1 cellular context compared by ENCODE assay signal in the genomic region with DNA sequence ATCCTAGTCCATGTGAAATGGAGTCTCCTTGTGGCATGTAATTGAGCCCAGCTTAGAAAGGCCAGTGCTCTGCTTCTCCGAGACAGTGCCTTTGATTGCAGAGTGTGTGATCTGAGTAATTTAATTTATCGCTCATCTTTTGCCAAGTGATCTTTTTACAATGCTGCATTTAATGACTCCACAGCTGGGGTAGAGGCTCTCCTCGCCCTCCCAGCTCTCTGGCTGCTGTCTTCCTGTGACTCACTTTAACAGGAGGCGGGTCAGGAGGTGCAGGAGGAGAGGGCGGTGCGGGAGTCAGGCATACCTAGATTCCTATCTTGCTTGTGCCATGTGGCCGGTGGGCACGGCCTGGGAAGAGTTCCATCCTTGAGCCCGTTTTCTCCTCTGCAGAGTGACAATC.
TF ChIP-seq lines count a peak whose summit lies in the region.

No MANE protein-coding gene starts in this region.

TF ChIP-seq in HEK293, 187 proteins besides CTCF, POLR2A, EP300 and RAD21 (continued from another document):
- TF ChIP-seq ZNF223 (tag by site-specific recombination; IDR thresholded peaks at IDR 0.05) (no peak), ZNF23 (tag by site-specific recombination; IDR thresholded peaks at IDR 0.05; ENCODE audit: borderline replicate concordance) (no peak), SP7 (tag by site-specific recombination; IDR thresholded peaks at IDR 0.05) (peak; percentile 79), SCRT2 (tag by site-specific recombination; IDR thresholded peaks at IDR 0.05) (no peak), ZNF596 (tag by site-specific recombination; IDR thresholded peaks at IDR 0.05) (no peak), BCL11A (tag by site-specific recombination; IDR thresholded peaks at IDR 0.05; ENCODE audit: low read depth) (no peak), GLIS1 (tag by site-specific recombination; IDR thresholded peaks at IDR 0.05) (peak; percentile 7; the same call in 1 of the 2 replicates), ZFP37 (tag by site-specific recombination; IDR thresholded peaks at IDR 0.05) (no peak), ZNF571 (tag by site-specific recombination; IDR thresholded peaks at IDR 0.05) (no peak), GLI4 (tag by site-specific recombination; IDR thresholded peaks at IDR 0.05) (no peak), KLF16 (tag by site-specific recombination; IDR thresholded peaks at IDR 0.05) (no peak), WT1 (tag by site-specific recombination; IDR thresholded peaks at IDR 0.05) (peak; percentile 45; the same call in 1 of the 2 replicates), ZNF140 (tag by site-specific recombination; IDR thresholded peaks at IDR 0.05) (no peak), EGR2 (tag by site-specific recombination; IDR thresholded peaks at IDR 0.05; ENCODE audit: low read depth) (peak; percentile 41; the same call in 1 of the 2 replicates), HOXA7 (CRISPR knock-in tag; IDR thresholded peaks at IDR 0.05; ENCODE audit: borderline replicate concordance) (no peak), ZNF175 (tag by site-specific recombination; IDR thresholded peaks at IDR 0.05) (no peak), ZBTB21 (tag by site-specific recombination; IDR thresholded peaks at IDR 0.05) (no peak), ZNF514 (tag by site-specific recombination; IDR thresholded peaks at IDR 0.05) (no peak), SETDB1 (IDR thresholded peaks at IDR 0.05; ENCODE audit: insufficient read length, low read length) (no peak), ZNF548 (tag by site-specific recombination; IDR thresholded peaks at IDR 0.05) (no peak), ZNF555 (tag by site-specific recombination; conservative IDR thresholded peaks at IDR 0.05) (no peak), ZNF837 (tag by site-specific recombination; IDR thresholded peaks at IDR 0.05) (no peak), ZNF560 (tag by site-specific recombination; IDR thresholded peaks at IDR 0.05; ENCODE audit: borderline replicate concordance) (no peak), ZNF174 (tag by site-specific recombination; IDR thresholded peaks at IDR 0.05) (no peak), ZNF791 (tag by site-specific recombination; IDR thresholded peaks at IDR 0.05) (no peak), ZNF48 (tag by site-specific recombination; IDR thresholded peaks at IDR 0.05) (no peak), ZNF549 (tag by site-specific recombination; IDR thresholded peaks at IDR 0.05) (no peak), ZIC2 (tag by site-specific recombination; IDR thresholded peaks at IDR 0.05) (no peak), ZXDB (tag by site-specific recombination; IDR thresholded peaks at IDR 0.05) (no peak)
- TF ChIP-seq, protein P1, sequence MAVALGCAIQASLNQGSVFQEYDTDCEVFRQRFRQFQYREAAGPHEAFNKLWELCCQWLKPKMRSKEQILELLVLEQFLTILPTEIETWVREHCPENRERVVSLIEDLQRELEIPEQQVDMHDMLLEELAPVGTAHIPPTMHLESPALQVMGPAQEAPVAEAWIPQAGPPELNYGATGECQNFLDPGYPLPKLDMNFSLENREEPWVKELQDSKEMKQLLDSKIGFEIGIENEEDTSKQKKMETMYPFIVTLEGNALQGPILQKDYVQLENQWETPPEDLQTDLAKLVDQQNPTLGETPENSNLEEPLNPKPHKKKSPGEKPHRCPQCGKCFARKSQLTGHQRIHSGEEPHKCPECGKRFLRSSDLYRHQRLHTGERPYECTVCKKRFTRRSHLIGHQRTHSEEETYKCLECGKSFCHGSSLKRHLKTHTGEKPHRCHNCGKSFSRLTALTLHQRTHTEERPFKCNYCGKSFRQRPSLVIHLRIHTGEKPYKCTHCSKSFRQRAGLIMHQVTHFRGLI (tag by site-specific recombination; IDR thresholded peaks at IDR 0.05) = no peak
- TF ChIP-seq, protein P2, sequence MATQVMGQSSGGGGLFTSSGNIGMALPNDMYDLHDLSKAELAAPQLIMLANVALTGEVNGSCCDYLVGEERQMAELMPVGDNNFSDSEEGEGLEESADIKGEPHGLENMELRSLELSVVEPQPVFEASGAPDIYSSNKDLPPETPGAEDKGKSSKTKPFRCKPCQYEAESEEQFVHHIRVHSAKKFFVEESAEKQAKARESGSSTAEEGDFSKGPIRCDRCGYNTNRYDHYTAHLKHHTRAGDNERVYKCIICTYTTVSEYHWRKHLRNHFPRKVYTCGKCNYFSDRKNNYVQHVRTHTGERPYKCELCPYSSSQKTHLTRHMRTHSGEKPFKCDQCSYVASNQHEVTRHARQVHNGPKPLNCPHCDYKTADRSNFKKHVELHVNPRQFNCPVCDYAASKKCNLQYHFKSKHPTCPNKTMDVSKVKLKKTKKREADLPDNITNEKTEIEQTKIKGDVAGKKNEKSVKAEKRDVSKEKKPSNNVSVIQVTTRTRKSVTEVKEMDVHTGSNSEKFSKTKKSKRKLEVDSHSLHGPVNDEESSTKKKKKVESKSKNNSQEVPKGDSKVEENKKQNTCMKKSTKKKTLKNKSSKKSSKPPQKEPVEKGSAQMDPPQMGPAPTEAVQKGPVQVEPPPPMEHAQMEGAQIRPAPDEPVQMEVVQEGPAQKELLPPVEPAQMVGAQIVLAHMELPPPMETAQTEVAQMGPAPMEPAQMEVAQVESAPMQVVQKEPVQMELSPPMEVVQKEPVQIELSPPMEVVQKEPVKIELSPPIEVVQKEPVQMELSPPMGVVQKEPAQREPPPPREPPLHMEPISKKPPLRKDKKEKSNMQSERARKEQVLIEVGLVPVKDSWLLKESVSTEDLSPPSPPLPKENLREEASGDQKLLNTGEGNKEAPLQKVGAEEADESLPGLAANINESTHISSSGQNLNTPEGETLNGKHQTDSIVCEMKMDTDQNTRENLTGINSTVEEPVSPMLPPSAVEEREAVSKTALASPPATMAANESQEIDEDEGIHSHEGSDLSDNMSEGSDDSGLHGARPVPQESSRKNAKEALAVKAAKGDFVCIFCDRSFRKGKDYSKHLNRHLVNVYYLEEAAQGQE (tag by site-specific recombination; IDR thresholded peaks at IDR 0.05) = no peak
- TF ChIP-seq, protein P3, sequence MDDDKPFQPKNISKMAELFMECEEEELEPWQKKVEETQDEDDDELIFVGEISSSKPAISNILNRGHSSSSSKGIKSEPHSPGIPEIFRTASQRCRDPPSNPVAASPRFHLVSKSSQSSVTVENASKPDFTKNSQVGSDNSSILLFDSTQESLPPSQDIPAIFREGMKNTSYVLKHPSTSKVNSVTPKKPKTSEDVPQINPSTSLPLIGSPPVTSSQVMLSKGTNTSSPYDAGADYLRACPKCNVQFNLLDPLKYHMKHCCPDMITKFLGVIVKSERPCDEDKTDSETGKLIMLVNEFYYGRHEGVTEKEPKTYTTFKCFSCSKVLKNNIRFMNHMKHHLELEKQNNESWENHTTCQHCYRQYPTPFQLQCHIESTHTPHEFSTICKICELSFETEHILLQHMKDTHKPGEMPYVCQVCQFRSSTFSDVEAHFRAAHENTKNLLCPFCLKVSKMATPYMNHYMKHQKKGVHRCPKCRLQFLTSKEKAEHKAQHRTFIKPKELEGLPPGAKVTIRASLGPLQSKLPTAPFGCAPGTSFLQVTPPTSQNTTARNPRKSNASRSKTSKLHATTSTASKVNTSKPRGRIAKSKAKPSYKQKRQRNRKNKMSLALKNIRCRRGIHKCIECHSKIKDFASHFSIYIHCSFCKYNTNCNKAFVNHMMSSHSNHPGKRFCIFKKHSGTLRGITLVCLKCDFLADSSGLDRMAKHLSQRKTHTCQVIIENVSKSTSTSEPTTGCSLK (tag by site-specific recombination; IDR thresholded peaks at IDR 0.05) = no peak
